ENCODE assay signal across 8 cellular contexts in the genomic region with DNA sequence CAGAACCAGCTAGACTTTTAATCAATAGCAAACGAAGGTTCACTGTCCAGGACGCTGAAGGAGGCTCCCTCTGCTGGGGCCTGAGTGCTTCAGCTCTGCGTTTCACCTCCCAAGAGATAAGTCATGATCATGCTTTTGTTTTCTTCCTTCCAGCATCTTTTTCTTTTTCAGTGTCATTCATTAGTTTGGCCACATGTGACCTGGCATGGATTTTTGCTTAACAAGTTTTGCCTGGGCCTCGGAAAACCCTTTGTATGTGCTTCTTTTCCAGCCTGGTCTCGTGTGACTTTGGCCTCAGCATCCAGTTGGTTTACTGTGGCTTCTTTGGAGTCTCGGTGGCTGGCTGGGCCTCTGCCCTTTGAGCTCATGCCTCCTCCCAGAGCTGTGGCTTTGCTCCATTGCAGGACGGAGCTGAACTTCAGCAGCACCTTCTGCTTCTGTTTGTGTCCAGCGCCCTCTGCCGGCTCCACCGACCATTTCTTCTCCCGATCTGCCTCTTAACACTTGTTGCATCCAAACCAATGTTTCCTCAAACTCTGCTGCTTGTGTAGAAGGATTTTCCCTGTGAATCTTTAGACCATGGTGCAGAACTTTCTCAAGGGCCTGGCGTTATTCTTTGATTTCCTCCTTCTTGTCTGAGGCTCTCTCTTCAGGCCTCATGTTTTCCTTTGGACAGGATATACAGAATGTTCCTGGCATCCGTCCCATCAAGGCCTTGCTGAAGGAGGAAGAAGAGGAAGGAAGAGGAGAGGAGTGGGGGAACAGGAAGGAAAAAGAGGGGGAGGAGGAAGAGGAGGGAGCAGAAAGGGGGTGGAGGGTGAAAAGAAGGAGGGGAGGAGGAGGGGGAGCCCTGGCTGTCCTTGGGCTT. TPM values are rescaled to one million over a fixed set of nuclear protein-coding genes. Genes with fewer than 3 reads are reported as not detected.
DNase-seq lines count a peak whose midpoint lies in the region; ATAC-seq and TF ChIP-seq lines count a peak whose summit lies in the region.

No MANE protein-coding gene starts in this region.

- no peak overlapping the region for H3K4me3 ChIP-seq in LNCaP clone FGC (ENCODE audit: low read depth, low read length)
- no peak overlapping the region for H3K4me3 ChIP-seq in SK-N-MC
- no peak overlapping the region for H3K4me3 ChIP-seq in parathyroid adenoma (ENCODE audit: low read depth, low read length)

- H3K9ac ChIP-seq in SK-N-MC (ENCODE audit: insufficient read length) (no peak overlapping the region), parathyroid adenoma (no peak overlapping the region)

- in situ Hi-C loops in G401 (cut with HindIII; ENCODE audit: low sequenced_read_pairs) = no loop called here

- peak; percentile 92 for DNase-seq in G401 (ENCODE audit: low spot score)
- DNase-seq in LNCaP clone FGC (ENCODE audit: low read depth) = peak; percentile 84
- peak; percentile 77 for DNase-seq in SK-N-MC (ENCODE audit: low read depth, low spot score)
- DNase-seq in activated naive CD4-positive, alpha-beta T cell treated with anti-CD3 and anti-CD28 coated beads, Interleukin-2, amount 50 U/mL, for 16 hours = peak; percentile 73
- peak; percentile 95 for DNase-seq in globus pallidus (ENCODE audit: low spot score)
- DNase-seq in type B pancreatic cell (ENCODE audit: extremely low spot score, unreplicated experiment) = peak; percentile 85

- H3K27ac Mint-ChIP-seq in type B pancreatic cell = peak overlapping the region; percentile 77

- no peak for ATAC-seq in HG03095 (IDR thresholded peaks at IDR 0.05; ENCODE audit: unreplicated experiment)

- H3K4me2 ChIP-seq in parathyroid adenoma (ENCODE audit: low read length) = no peak overlapping the region

- peak overlapping the region; percentile 41 for H3K4me3 Mint-ChIP-seq in type B pancreatic cell

- no peaks in the 10 kb centered on the region for H3K9me3 Mint-ChIP-seq in type B pancreatic cell

- no peaks in the 10 kb centered on the region for H3K27me3 ChIP-seq in parathyroid adenoma (ENCODE audit: control insufficient read depth, insufficient read depth, low read length)

- H3K4me1 ChIP-seq in parathyroid adenoma = peaks cover 12% of the 10 kb centered on the region

- H3K36me3 Mint-ChIP-seq in type B pancreatic cell = peaks cover 3% of the 10 kb centered on the region

- H3K27ac ChIP-seq in SK-N-MC = 0 out of 2 replicates have a peak overlapping the region, but pooled peaks have one; percentile 42
- peak overlapping the region; percentile 35 for H3K27ac ChIP-seq in parathyroid adenoma

- TF ChIP-seq CTCF in LNCaP clone FGC (IDR thresholded peaks at IDR 0.05; ENCODE audit: control insufficient read depth, extremely low read depth, insufficient read depth) = peak; percentile 77
- peak; percentile 85 for TF ChIP-seq CTCF in parathyroid adenoma (IDR thresholded peaks at IDR 0.05)
- peak; percentile 90 for TF ChIP-seq CTCF in type B pancreatic cell (conservative IDR thresholded peaks at IDR 0.05)

- H3K36me3 ChIP-seq in SK-N-MC (ENCODE audit: insufficient read depth, low read length) (no peaks in the 10 kb centered on the region; the same call in 1 of the 2 replicates), parathyroid adenoma (ENCODE audit: control insufficient read depth, insufficient read depth, low read length) (no peaks in the 10 kb centered on the region)

- peaks cover 15% of the 10 kb centered on the region for H3K4me1 Mint-ChIP-seq in type B pancreatic cell (ENCODE audit: unreplicated experiment)

- H3K79me2 ChIP-seq in parathyroid adenoma = no peaks in the 10 kb centered on the region

- H2AFZ ChIP-seq in parathyroid adenoma = peak overlapping the region; percentile 7

- H3K27me3 Mint-ChIP-seq in type B pancreatic cell = no peaks in the 10 kb centered on the region

- H3K9me3 ChIP-seq in SK-N-MC (ENCODE audit: low read depth, low read length) = no peaks in the 10 kb centered on the region
- H3K9me3 ChIP-seq in parathyroid adenoma (ENCODE audit: control insufficient read depth, low read length) = no peaks in the 10 kb centered on the region

RNA-seq across cellular contexts. Expression of gene HES6, which starts 23.6 kb away (rescaled TPM):
- 56.0 and 67.5 TPM in 2 replicates for total RNA-seq in G401 (2014; rRNA removed; shearing (Covaris generic))
- total RNA-seq in type B pancreatic cell (ENCODE audit: low replicate concordance) = 12.0 and 24.4 TPM in 2 replicates

RNA-seq across cellular contexts. Expression of gene PER2, which starts 25.0 kb away (rescaled TPM):
- 0.86 and 4.3 TPM in 2 replicates for total RNA-seq in G401 (2014; rRNA removed; shearing (Covaris generic))
- total RNA-seq in type B pancreatic cell (ENCODE audit: low replicate concordance) = 14.0 and 15.5 TPM in 2 replicates

RNA-seq across cellular contexts. Expression of gene TRAF3IP1, which starts 56.9 kb away (rescaled TPM):
- total RNA-seq in G401 (2014; rRNA removed; shearing (Covaris generic)) = 11.5 and 20.9 TPM in 2 replicates
- total RNA-seq in type B pancreatic cell (ENCODE audit: low replicate concordance) = 20.9 and 21.0 TPM in 2 replicates

RNA-seq across cellular contexts. Expression of gene ILKAP, which starts 59.9 kb away (rescaled TPM):
- total RNA-seq in G401 (2014; rRNA removed; shearing (Covaris generic)) = 65.1 and 71.4 TPM in 2 replicates
- total RNA-seq in type B pancreatic cell (ENCODE audit: low replicate concordance) = 36.7 and 50.4 TPM in 2 replicates
